8 cellular contexts compared by ENCODE assay signal in the genomic region with DNA sequence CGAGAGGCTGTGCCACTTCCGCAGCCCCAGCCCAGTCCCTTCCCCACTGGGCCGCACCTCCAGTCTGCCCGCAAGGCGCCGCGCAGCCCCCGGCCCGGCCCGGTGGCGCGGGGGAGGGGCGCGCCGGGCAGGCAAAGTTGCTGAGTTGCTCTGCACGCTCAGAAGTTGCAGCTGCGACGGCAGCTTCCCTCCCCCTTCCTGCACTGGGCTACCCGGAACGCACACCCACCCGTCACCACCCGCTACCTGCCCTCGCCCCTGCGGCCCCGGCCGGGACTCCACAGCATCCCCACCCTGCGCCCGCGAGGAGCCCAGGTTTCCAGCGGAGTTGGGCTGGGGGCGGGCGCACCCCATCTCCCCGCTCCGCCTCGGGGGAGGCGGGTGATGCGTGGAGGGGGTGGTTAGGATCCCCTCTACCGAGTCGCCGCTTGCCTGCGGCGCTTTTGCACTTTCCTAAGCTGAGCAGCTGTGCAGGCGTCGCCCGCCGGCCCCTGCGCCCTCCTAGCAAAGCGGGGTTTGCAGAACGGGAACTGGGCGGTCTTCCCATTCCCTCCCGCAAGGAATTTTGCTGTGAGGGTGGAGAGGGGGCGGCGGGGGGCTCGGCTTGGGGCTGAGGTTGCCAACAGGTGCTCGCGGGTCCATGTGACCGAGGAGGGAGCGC. TPM values are rescaled to one million over a fixed set of nuclear protein-coding genes. Genes with fewer than 3 reads are reported as not detected.
DNase-seq lines count a peak whose midpoint lies in the region; ATAC-seq and TF ChIP-seq lines count a peak whose summit lies in the region.

No MANE protein-coding gene starts in this region.

- H3K4me3 ChIP-seq in cardiac muscle cell: peak overlapping the region; percentile 40

- DNase-seq in GF-D8 (lab: John Stamatoyannopoulos, UW) (peak; percentile 22), NOMO-1 treated with dmso at 0.1 percent for 144 hours (lab: John Stamatoyannopoulos, UW; ENCODE audit: unreplicated experiment) (peak; percentile 44), cardiac muscle cell (ENCODE audit: low read depth in 1 of 2, low spot score in 1 of 2) (peak; percentile 52 to 63), progenitor cell of endocrine pancreas (ENCODE audit: low spot score, unreplicated experiment) (peak; percentile 55), NCI-H446 treated with DMSO at 0.1 percent for 48 hours (lab: John Stamatoyannopoulos, UW) (no peak)
- peak; percentile 12 for DNase-seq in activated gamma-delta T cell treated with anti-CD3 and anti-CD28 coated beads, Interleukin-2, amount 50 U/mL, for 16 hours (ENCODE audit: low read depth)

- no peaks in the 10 kb centered on the region for H3K36me3 ChIP-seq in cardiac muscle cell

- H3K27ac Mint-ChIP-seq in progenitor cell of endocrine pancreas: no peak overlapping the region

- no peak for TF ChIP-seq CTCF in cardiac muscle cell (IDR thresholded peaks at IDR 0.05; ENCODE audit: low read depth, low read length)
- no peak for TF ChIP-seq CTCF in progenitor cell of endocrine pancreas (IDR thresholded peaks at IDR 0.05; ENCODE audit: unreplicated experiment)

- H3K36me3 Mint-ChIP-seq in progenitor cell of endocrine pancreas (ENCODE audit: insufficient read depth): no peaks in the 10 kb centered on the region

- peaks cover 17% of the 10 kb centered on the region for H3K4me1 ChIP-seq in cardiac muscle cell (ENCODE audit: low read depth)

- H3K27me3 Mint-ChIP-seq in progenitor cell of endocrine pancreas: no peaks in the 10 kb centered on the region

- peak; percentile 53 for ATAC-seq in HG02798 (IDR thresholded peaks at IDR 0.05; ENCODE audit: poor library complexity, unreplicated experiment)
- ATAC-seq in HG02840 (IDR thresholded peaks at IDR 0.05; ENCODE audit: low FRiP score, unreplicated experiment): no peak

- no peaks in the 10 kb centered on the region for H3K9me3 Mint-ChIP-seq in progenitor cell of endocrine pancreas (ENCODE audit: low read depth)

- H3K4me1 Mint-ChIP-seq in progenitor cell of endocrine pancreas (ENCODE audit: low read depth): peaks cover 12% of the 10 kb centered on the region

- peak overlapping the region; percentile 59 for H3K4me3 Mint-ChIP-seq in progenitor cell of endocrine pancreas (ENCODE audit: low read depth)

- no peaks in the 10 kb centered on the region for H3K27me3 ChIP-seq in cardiac muscle cell

- H3K9me3 ChIP-seq in cardiac muscle cell (ENCODE audit: low read depth): no peaks in the 10 kb centered on the region

- H3K27ac ChIP-seq in cardiac muscle cell: peak overlapping the region; percentile 44

RNA-seq across cellular contexts. Expression of a gene that starts 55.9 kb away (rescaled TPM):
- total RNA-seq in cardiac muscle cell (30.5 and 55.3 TPM in 2 replicates), progenitor cell of endocrine pancreas (67.2 and 71.7 TPM in 2 replicates)
- polyA plus RNA-seq in cardiac muscle cell: 15.4 and 22.1 TPM in 2 replicates
